ENCODE assay signal across 19 cellular contexts in genomic region chr19:36106991-36107390, GRCh38. TPM values are rescaled to one million over a fixed set of nuclear protein-coding genes. Genes with fewer than 3 reads are reported as not detected.
A peak's percentile ranks its signal among the peaks of the same experiment; 100 is the strongest.
DNase-seq lines count a peak whose midpoint lies in the region; ATAC-seq, FAIRE-seq and TF ChIP-seq lines count a peak whose summit lies in the region.
"Had no signal": no experiment of that assay in that cellular context is flagged by ENCODE, and none has a peak within 500 bp of the region (broad histone marks: within the 10 kb centered on the region; RNA-seq: fewer than 3 reads in every experiment).

No MANE protein-coding gene starts in this region.

- H3K4me3 ChIP-seq in heart right ventricle (no peak overlapping the region), Caco-2 (ENCODE audit: low read depth, low read length) (no peak overlapping the region), HEK293 (ENCODE audit: low read depth, low read length) (no peak overlapping the region), K562 (no peak overlapping the region)
- H3K4me3 ChIP-seq: BLaER1 treated with 17β-estradiol and CSF1 and Interleukin-3, amounts not matched to agents 10 nM and 100 nM; GM12878; GM23248 had no signal

- no peak for TF ChIP-seq POLR2A in K562 (conservative IDR thresholded peaks at IDR 0.05)

- H3K4me3 Mint-ChIP-seq in Caco-2 (ENCODE audit: unreplicated experiment): no peak overlapping the region

- no peaks in the 10 kb centered on the region for H3K4me1 Mint-ChIP-seq in Caco-2 (ENCODE audit: low read depth, unreplicated experiment)

- no peaks in the 10 kb centered on the region for H3K79me2 ChIP-seq in K562 (ENCODE audit: control insufficient read depth, insufficient read depth, low read length)

- H3K9me3 ChIP-seq in heart right ventricle (no peaks in the 10 kb centered on the region), Caco-2 (no peaks in the 10 kb centered on the region), HEK293 (ENCODE audit: control insufficient read depth, insufficient read depth, low read depth, low read length) (no peaks in the 10 kb centered on the region), K562 (replicated peaks; ENCODE audit: control insufficient read depth, insufficient read depth, low read depth, low read length) (no peaks in the 10 kb centered on the region)
- H3K9me3 ChIP-seq: BLaER1 treated with 17β-estradiol and CSF1 and Interleukin-3, amounts not matched to agents 10 nM and 100 nM had no signal

- H3K4me1 ChIP-seq in heart right ventricle (peaks cover 0 to 5% (median 0%) of the 10 kb centered on the region in 9 donors), Caco-2 (no peaks in the 10 kb centered on the region), HEK293 (ENCODE audit: control insufficient read depth, insufficient read depth, low read length) (no peaks in the 10 kb centered on the region), K562 (replicated peaks in 1 of 2; ENCODE audit: control insufficient read depth in 2 of 2, insufficient read depth in 2 of 2, low read length in 2 of 2) (peaks cover 15 to 40% of the 10 kb centered on the region in 2 experiments; a peak in 4 of 5 replicates)

- peaks cover 25% of the 10 kb centered on the region for H3K36me3 Mint-ChIP-seq in Caco-2 (ENCODE audit: insufficient read depth, unreplicated experiment)

- in situ Hi-C loops in K562 (cut with MboI): no loop called here

- POLR2A ChIA-PET in Caco-2 (lab: Charles Lee): interaction anchor here (1.7 kb wide), 1 partner anchor 8 kb away, joined by 4 read pairs; the partner anchor contains the start of gene POLR2I
- POLR2A ChIA-PET in HEK293 (lab: Yijun Ruan, JAX): interaction anchor here (1.3 to 2.4 kb wide), 2 partner anchors 9 to 93 kb away, joined by 5 to 22 read pairs; partner anchors contain the start of genes ALKBH6, POLR2I and TBCB
- POLR2A ChIA-PET in K562 (lab: Yijun Ruan, JAX): no interaction called here

- intact Hi-C loops in Right ventricle myocardium inferior (cut with DNase I): no loop called here
- intact Hi-C loops in heart right ventricle (cut with DNase I): no loop called here
- intact Hi-C loops in Caco-2 (cut with micrococcal nuclease; ENCODE audit: unreplicated experiment): no loop called here
- intact Hi-C loops in K562 (cut with micrococcal nuclease): no loop called here

- ATAC-seq in Right ventricle myocardium inferior (no peak), heart right ventricle (no peak), K562 (no peak), HG03135 (IDR thresholded peaks at IDR 0.05; ENCODE audit: unreplicated experiment) (no peak)
- ATAC-seq: GM12878, HepG2 had no signal

- H3K27ac Mint-ChIP-seq in Caco-2 (ENCODE audit: unreplicated experiment): peak overlapping the region; percentile 67
- H3K27ac Mint-ChIP-seq: CD4-positive, CD25-positive, alpha-beta regulatory T cell had no signal

- no peak overlapping the region for H3K9ac ChIP-seq in K562 (ENCODE audit: insufficient read depth in 1 of 2, low read depth in 2 of 2, low read length in 2 of 2)
- H3K9ac ChIP-seq: GM23248 had no signal

- DNase-seq in Right ventricle myocardium inferior (ENCODE audit: missing footprints) (peak; percentile 48), heart right ventricle (no peak), Caco-2 (no peak), K562 (ENCODE audit: extremely low read depth in 1 of 4, low spot score in 3 of 4) (no peak), NOMO-1 treated with DMSO at 0.1 percent for 48 hours (lab: John Stamatoyannopoulos, UW; ENCODE audit: unreplicated experiment) (no peak), DMS 273 (lab: John Stamatoyannopoulos, UW; ENCODE audit: unreplicated experiment) (no peak)
- DNase-seq: Calu3; CD4-positive, CD25-positive, alpha-beta regulatory T cell; DMS79; GM23248; H7 had no signal

- CTCF ChIA-PET in Caco-2 (lab: Charles Lee): interaction anchor here (0.6 kb wide), 1 partner anchor 63 kb away, joined by 6 read pairs; no protein-coding TSS in a partner anchor
- CTCF ChIA-PET in HEK293 (lab: Yijun Ruan, JAX): interaction anchor here (3.2 kb wide), 1 partner anchor 46 kb away, joined by 22 read pairs; no protein-coding TSS in a partner anchor
- CTCF ChIA-PET in K562 (lab: Yijun Ruan, JAX; ENCODE audit: low intra/inter-chr PET ratio): no interaction called here

- no peak for TF ChIP-seq EP300 in K562 (IDR thresholded peaks at IDR 0.05; ENCODE audit: low read length)

- H3K27me3 ChIP-seq in heart right ventricle: no peaks in the 10 kb centered on the region
- no peaks in the 10 kb centered on the region for H3K27me3 ChIP-seq in Caco-2 (replicated peaks; ENCODE audit: control insufficient read depth, insufficient read depth, low read length)
- H3K27me3 ChIP-seq in K562 (ENCODE audit: control insufficient read depth in 2 of 2, insufficient read depth in 2 of 2, low read length in 2 of 2): no peaks in the 10 kb centered on the region
- H3K27me3 ChIP-seq: BLaER1 treated with 17β-estradiol and CSF1 and Interleukin-3, amounts not matched to agents 10 nM and 100 nM had no signal

- no peak overlapping the region for H2AFZ ChIP-seq in K562 (ENCODE audit: low read depth, low read length)
- H2AFZ ChIP-seq: GM23248 had no signal

- FAIRE-seq in K562 (lab: Jason Lieb, UNC): no peak
- FAIRE-seq: GM12878, GM18507, HepG2, HTR-8/SVneo had no signal

- WGBS in heart right ventricle, 2 donors: 96 to 98% methylated on average over 5 of the region's 5 CpGs
- 80% methylated on average over 3 of the region's 5 CpGs for WGBS in K562 (ENCODE audit: insufficient coverage, low coverage, missing lambda C conversion rate)

- no peaks in the 10 kb centered on the region for H3K27me3 Mint-ChIP-seq in Caco-2 (ENCODE audit: insufficient read depth, unreplicated experiment)
- H3K27me3 Mint-ChIP-seq: CD4-positive, CD25-positive, alpha-beta regulatory T cell had no signal

- BruUV-seq in Caco-2 (replicated peaks; lab: Mats Ljungman, UMichigan) (no TSS peak), K562 (replicated peaks; lab: Mats Ljungman, UMichigan) (no TSS peak)

- H3K9me3 Mint-ChIP-seq in Caco-2 (ENCODE audit: unreplicated experiment): no peaks in the 10 kb centered on the region
- H3K9me3 Mint-ChIP-seq: CD4-positive, CD25-positive, alpha-beta regulatory T cell had no signal

- peaks cover 8% of the 10 kb centered on the region for H3K9me1 ChIP-seq in K562 (ENCODE audit: control insufficient read depth, insufficient read depth, low read length)

- H4K20me1 ChIP-seq in K562 (replicated peaks; ENCODE audit: control insufficient read depth, insufficient read depth, low read length): no peaks in the 10 kb centered on the region; the same call in 1 of the 2 replicates

- no peak overlapping the region for H3K4me2 ChIP-seq in K562 (ENCODE audit: insufficient read depth, low read length)
- H3K4me2 ChIP-seq: BLaER1 treated with 17β-estradiol and CSF1 and Interleukin-3, amounts not matched to agents 10 nM and 100 nM had no signal

- H3K36me3 ChIP-seq in heart right ventricle: peaks cover 0 to 39% (median 6%) of the 10 kb centered on the region in 9 donors
- no peaks in the 10 kb centered on the region; the same call in 1 of the 2 replicates for H3K36me3 ChIP-seq in Caco-2 (ENCODE audit: control insufficient read depth, insufficient read depth, low read length)
- peaks cover 58 to 64% of the 10 kb centered on the region in 2 experiments for H3K36me3 ChIP-seq in HEK293 (ENCODE audit: control insufficient read depth in 2 of 2, insufficient read depth in 1 of 2, low read length in 2 of 2)
- peaks cover 54% of the 10 kb centered on the region for H3K36me3 ChIP-seq in K562 (ENCODE audit: control insufficient read depth, insufficient read depth, low read length)

- TF ChIP-seq RAD21 in K562 (CRISPR knock-in tag; conservative IDR thresholded peaks at IDR 0.05 in 1 of 2, IDR thresholded peaks at IDR 0.05 in 1 of 2): no peak

- TF ChIP-seq CTCF in heart right ventricle (IDR thresholded peaks at IDR 0.05) (no peak), Caco-2 (IDR thresholded peaks at IDR 0.05; ENCODE audit: insufficient read depth in 1 of 2, low read depth in 1 of 2, low read length in 1 of 2, severe bottlenecking in 1 of 2, unreplicated experiment in 1 of 2) (no peak), HEK293 (tag by site-specific recombination; IDR thresholded peaks at IDR 0.05) (no peak), K562 (IDR thresholded peaks at IDR 0.05 in 2 of 3, conservative IDR thresholded peaks at IDR 0.05 in 1 of 3; ENCODE audit: insufficient read depth in 2 of 3, low read depth in 1 of 3, low read length in 3 of 3) (no peak)

- H3K27ac ChIP-seq in heart right ventricle (peak overlapping the region in 3 of 10 donors; percentile 48 to 55 (median 49)), HEK293 (ENCODE audit: extremely low read depth, low read depth, low read length) (peak overlapping the region; percentile 41; the same call in 1 of the 2 replicates), K562 (ENCODE audit: extremely low read depth, low read depth, low read length) (no peak overlapping the region; the same call in 2 of the 3 replicates)
- H3K27ac ChIP-seq: BLaER1 treated with 17β-estradiol and CSF1 and Interleukin-3, amounts not matched to agents 10 nM and 100 nM; GM23248 had no signal

RNA-seq across cellular contexts. Expression of gene OVOL3, which starts 4.0 kb away (rescaled TPM):
- total RNA-seq in Right ventricle myocardium inferior (not detected), heart right ventricle (not detected), Caco-2 (2022) (not detected in 2 replicates), K562 (2014; rRNA removed) (not detected in 2 replicates), K562 (2014; rRNA removed; fragmentation: Illumina TruSeq; extraction: Trizol) (not detected in 2 replicates), K562 (2015; rRNA removed; fragmentation: Illumina TruSeq; extraction: Trizol) (not detected in 2 replicates), K562 (2021) (not detected in 2 replicates)
- polyA plus RNA-seq in heart right ventricle (not detected), K562 (2011; rRNA removed) (not detected in 2 replicates), K562 (2014; fragmentation: Illumina TruSeq; extraction: Trizol) (not detected in 2 replicates), K562 (2014; fragmentation: Nextera tagmentation; extraction: Ambion mirVana) (not detected), K562 (2014; rRNA removed) (not detected in 2 replicates)
- total RNA-seq in K562 (2011; cell fraction: chromatin; rRNA removed; ENCODE audit: low replicate concordance): not detected in 2 replicates
- 0.67 TPM in 1 of 2 replicates, not detected in the other for total RNA-seq in K562 (2011; cell fraction: nucleolus; rRNA removed)
- not detected in 2 replicates for total RNA-seq in K562 (2011; cell fraction: nucleoplasm; rRNA removed)
- not detected in 2 replicates for polyA plus RNA-seq in K562 (2011; cell fraction: cytosol; rRNA removed)
- 0.23 TPM in 1 of 2 replicates, not detected in the other for polyA plus RNA-seq in K562 (2011; cell fraction: nucleus; rRNA removed)
- polyA plus RNA-seq in K562 (2012): 0.17 TPM in 1 of 2 replicates, not detected in the other
- not detected in 2 replicates for polyA minus RNA-seq in K562 (2011; rRNA and poly(A)+ RNA removed)
- polyA minus RNA-seq in K562 (2011; cell fraction: cytosol; rRNA and poly(A)+ RNA removed): not detected in 2 replicates
- not detected in 2 replicates for polyA minus RNA-seq in K562 (2011; cell fraction: nucleus; rRNA and poly(A)+ RNA removed)
- total RNA-seq: Calu3; CD4-positive, CD25-positive, alpha-beta regulatory T cell; G401; GM12878; GM23248; H7; HepG2 had no signal
- polyA plus RNA-seq: CD4-positive, CD25-positive, alpha-beta regulatory T cell; GM23248; HepG2 had no signal

RNA-seq across cellular contexts. Expression of gene POLR2I, which starts 7.7 kb away (rescaled TPM):
- 145 TPM for total RNA-seq in Right ventricle myocardium inferior
- total RNA-seq in heart right ventricle: 100 to 1,000 TPM in 6 of 10 donors, 10 to 100 TPM in 4; 83.7 to 139 (median 105) TPM
- polyA plus RNA-seq in heart right ventricle: 100 to 1,000 TPM; 153 TPM
- total RNA-seq in Caco-2 (2022): 121 and 129 TPM in 2 replicates
- total RNA-seq in K562 (2011; cell fraction: chromatin; rRNA removed; ENCODE audit: low replicate concordance): 11.1 and 40.1 TPM in 2 replicates
- 41.2 and 47.8 TPM in 2 replicates for total RNA-seq in K562 (2011; cell fraction: nucleolus; rRNA removed)
- 34.6 and 37.2 TPM in 2 replicates for total RNA-seq in K562 (2011; cell fraction: nucleoplasm; rRNA removed)
- total RNA-seq in K562 (2014; rRNA removed): 283 and 291 TPM in 2 replicates
- total RNA-seq in K562 (2014; rRNA removed; fragmentation: Illumina TruSeq; extraction: Trizol): 34.3 and 51.0 TPM in 2 replicates
- total RNA-seq in K562 (2015; rRNA removed; fragmentation: Illumina TruSeq; extraction: Trizol): 109 and 112 TPM in 2 replicates
- 123 and 126 TPM in 2 replicates for total RNA-seq in K562 (2021)
- polyA plus RNA-seq in K562 (2011; rRNA removed): 28.0 and 31.0 TPM in 2 replicates
- 67.3 and 164 TPM in 2 replicates for polyA plus RNA-seq in K562 (2011; cell fraction: cytosol; rRNA removed)
- 57.9 and 81.5 TPM in 2 replicates for polyA plus RNA-seq in K562 (2011; cell fraction: nucleus; rRNA removed)
- 216 and 265 TPM in 2 replicates for polyA plus RNA-seq in K562 (2012)
- polyA plus RNA-seq in K562 (2014; fragmentation: Illumina TruSeq; extraction: Trizol): 71.8 and 112 TPM in 2 replicates
- polyA plus RNA-seq in K562 (2014; fragmentation: Nextera tagmentation; extraction: Ambion mirVana): 100 to 1,000 TPM; 197 to 235 TPM
- polyA plus RNA-seq in K562 (2014; rRNA removed): 141 and 179 TPM in 2 replicates
- 47.1 and 114 TPM in 2 replicates for polyA minus RNA-seq in K562 (2011; rRNA and poly(A)+ RNA removed)
- 109 and 165 TPM in 2 replicates for polyA minus RNA-seq in K562 (2011; cell fraction: cytosol; rRNA and poly(A)+ RNA removed)
- polyA minus RNA-seq in K562 (2011; cell fraction: nucleus; rRNA and poly(A)+ RNA removed): 28.4 and 32.3 TPM in 2 replicates

RNA-seq across cellular contexts. Expression of gene TBCB, which starts 8.3 kb away (rescaled TPM):
- total RNA-seq in Right ventricle myocardium inferior (114 TPM), heart right ventricle (100 to 1,000 TPM in 4 of 10 donors, 10 to 100 TPM in 6; 73.0 to 134 (median 97.3) TPM), Caco-2 (2022) (173 and 191 TPM in 2 replicates), K562 (2014; rRNA removed) (99.0 and 115 TPM in 2 replicates), K562 (2014; rRNA removed; fragmentation: Illumina TruSeq; extraction: Trizol) (38.2 and 47.7 TPM in 2 replicates), K562 (2015; rRNA removed; fragmentation: Illumina TruSeq; extraction: Trizol) (57.2 and 58.9 TPM in 2 replicates), K562 (2021) (71.0 and 79.5 TPM in 2 replicates)
- polyA plus RNA-seq in heart right ventricle (100 to 1,000 TPM; 142 to 193 TPM), K562 (2011; rRNA removed) (48.6 and 62.4 TPM in 2 replicates), K562 (2014; fragmentation: Illumina TruSeq; extraction: Trizol) (57.8 and 66.5 TPM in 2 replicates), K562 (2014; fragmentation: Nextera tagmentation; extraction: Ambion mirVana) (1 to 10 TPM; 3.5 to 5.3 TPM), K562 (2014; rRNA removed) (109 TPM in 2 replicates)
- total RNA-seq in K562 (2011; cell fraction: chromatin; rRNA removed; ENCODE audit: low replicate concordance): 14.8 and 29.2 TPM in 2 replicates
- total RNA-seq in K562 (2011; cell fraction: nucleolus; rRNA removed): 22.8 and 26.1 TPM in 2 replicates
- total RNA-seq in K562 (2011; cell fraction: nucleoplasm; rRNA removed): 20.6 and 22.5 TPM in 2 replicates
- polyA plus RNA-seq in K562 (2011; cell fraction: cytosol; rRNA removed): 85.7 and 124 TPM in 2 replicates
- polyA plus RNA-seq in K562 (2011; cell fraction: nucleus; rRNA removed): 36.5 and 40.8 TPM in 2 replicates
- 79.3 and 106 TPM in 2 replicates for polyA plus RNA-seq in K562 (2012)
- 30.6 and 46.9 TPM in 2 replicates for polyA minus RNA-seq in K562 (2011; rRNA and poly(A)+ RNA removed)
- polyA minus RNA-seq in K562 (2011; cell fraction: cytosol; rRNA and poly(A)+ RNA removed): 25.7 and 30.2 TPM in 2 replicates
- polyA minus RNA-seq in K562 (2011; cell fraction: nucleus; rRNA and poly(A)+ RNA removed): 5.1 and 10.3 TPM in 2 replicates

RNA-seq across cellular contexts. Expression of gene CAPNS1, which starts 32.9 kb away (rescaled TPM):
- total RNA-seq in Right ventricle myocardium inferior (854 TPM), heart right ventricle (1,000 to 10,000 TPM in 1 of 10 donors, 100 to 1,000 TPM in 9; 800 to 1,095 (median 894) TPM), Caco-2 (2022) (480 and 489 TPM in 2 replicates), K562 (2014; rRNA removed) (171 and 230 TPM in 2 replicates), K562 (2014; rRNA removed; fragmentation: Illumina TruSeq; extraction: Trizol) (173 and 179 TPM in 2 replicates), K562 (2015; rRNA removed; fragmentation: Illumina TruSeq; extraction: Trizol) (307 and 310 TPM in 2 replicates), K562 (2021) (400 and 436 TPM in 2 replicates)
- polyA plus RNA-seq in heart right ventricle (1,000 to 10,000 TPM in 1 of 2 donors, 100 to 1,000 TPM in 1; 745 to 1,027 TPM), K562 (2011; rRNA removed) (363 and 480 TPM in 2 replicates), K562 (2014; fragmentation: Illumina TruSeq; extraction: Trizol) (576 and 589 TPM in 2 replicates), K562 (2014; fragmentation: Nextera tagmentation; extraction: Ambion mirVana) (100 to 1,000 TPM in 1 of 2 experiments, 10 to 100 TPM in 1; 77.9 to 115 TPM), K562 (2014; rRNA removed) (244 and 258 TPM in 2 replicates)
- total RNA-seq in K562 (2011; cell fraction: chromatin; rRNA removed; ENCODE audit: low replicate concordance): 75.9 and 160 TPM in 2 replicates
- 99.5 and 114 TPM in 2 replicates for total RNA-seq in K562 (2011; cell fraction: nucleolus; rRNA removed)
- total RNA-seq in K562 (2011; cell fraction: nucleoplasm; rRNA removed): 111 and 114 TPM in 2 replicates
- polyA plus RNA-seq in K562 (2011; cell fraction: cytosol; rRNA removed): 251 and 533 TPM in 2 replicates
- 166 and 183 TPM in 2 replicates for polyA plus RNA-seq in K562 (2011; cell fraction: nucleus; rRNA removed)
- 488 and 560 TPM in 2 replicates for polyA plus RNA-seq in K562 (2012)
- 362 and 383 TPM in 2 replicates for polyA minus RNA-seq in K562 (2011; rRNA and poly(A)+ RNA removed)
- polyA minus RNA-seq in K562 (2011; cell fraction: cytosol; rRNA and poly(A)+ RNA removed): 263 and 311 TPM in 2 replicates
- polyA minus RNA-seq in K562 (2011; cell fraction: nucleus; rRNA and poly(A)+ RNA removed): 26.4 and 46.1 TPM in 2 replicates

RNA-seq across cellular contexts. Expression of gene COX7A1, which starts 45.3 kb away (rescaled TPM):
- 3,337 TPM for total RNA-seq in Right ventricle myocardium inferior
- total RNA-seq in heart right ventricle: 1,000 to 10,000 TPM; 1,564 to 3,571 (median 2,793) TPM
- 1,000 to 10,000 TPM in 1 of 2 donors, 100 to 1,000 TPM in 1; 850 to 2,441 TPM for polyA plus RNA-seq in heart right ventricle
- total RNA-seq in Caco-2 (2022): not detected in 2 replicates
- total RNA-seq in K562 (2011; cell fraction: chromatin; rRNA removed; ENCODE audit: low replicate concordance): not detected in 2 replicates
- not detected in 2 replicates for total RNA-seq in K562 (2011; cell fraction: nucleolus; rRNA removed)
- not detected in 2 replicates for total RNA-seq in K562 (2011; cell fraction: nucleoplasm; rRNA removed)
- not detected in 2 replicates for total RNA-seq in K562 (2014; rRNA removed)
- total RNA-seq in K562 (2014; rRNA removed; fragmentation: Illumina TruSeq; extraction: Trizol): not detected in 2 replicates
- total RNA-seq in K562 (2015; rRNA removed; fragmentation: Illumina TruSeq; extraction: Trizol): not detected in 2 replicates
- not detected in 2 replicates for total RNA-seq in K562 (2021)
- not detected in 2 replicates for polyA plus RNA-seq in K562 (2011; rRNA removed)
- polyA plus RNA-seq in K562 (2011; cell fraction: cytosol; rRNA removed): not detected in 2 replicates
- not detected in 2 replicates for polyA plus RNA-seq in K562 (2011; cell fraction: nucleus; rRNA removed)
- polyA plus RNA-seq in K562 (2012): not detected in 2 replicates
- not detected in 2 replicates for polyA plus RNA-seq in K562 (2014; fragmentation: Illumina TruSeq; extraction: Trizol)
- polyA plus RNA-seq in K562 (2014; fragmentation: Nextera tagmentation; extraction: Ambion mirVana): under 1 TPM in 1 of 2 experiments, not detected in 1; 0.08 TPM
- not detected in 2 replicates for polyA plus RNA-seq in K562 (2014; rRNA removed)
- polyA minus RNA-seq in K562 (2011; rRNA and poly(A)+ RNA removed): not detected in 2 replicates
- polyA minus RNA-seq in K562 (2011; cell fraction: cytosol; rRNA and poly(A)+ RNA removed): not detected in 2 replicates
- not detected in 2 replicates for polyA minus RNA-seq in K562 (2011; cell fraction: nucleus; rRNA and poly(A)+ RNA removed)
- total RNA-seq: Calu3; CD4-positive, CD25-positive, alpha-beta regulatory T cell; G401; GM12878; H7; HepG2 had no signal
- polyA plus RNA-seq: CD4-positive, CD25-positive, alpha-beta regulatory T cell; GM12878; HepG2 had no signal
